In genomic region chr14:64703393-64704144, GRCh38 we compare ENCODE assay signal across 1 cellular context.
TF ChIP-seq lines count a peak whose summit lies in the region.

No MANE protein-coding gene starts in this region.

TF ChIP-seq in GM23338, 12 proteins besides CTCF, POLR2A, EP300 and RAD21 (continued from another document):
- TF ChIP-seq ZNF462 (CRISPR knock-in tag; IDR thresholded peaks at IDR 0.05) = no peak
- TF ChIP-seq EZH2phosphoT487 (IDR thresholded peaks at IDR 0.05; ENCODE audit: unreplicated experiment) = no peak
- TF ChIP-seq ZNF114 (CRISPR knock-in tag; IDR thresholded peaks at IDR 0.05) = no peak
- no peak; the same call in 1 of the 2 replicates for TF ChIP-seq POLR2AphosphoS5 (IDR thresholded peaks at IDR 0.05; ENCODE audit: low read depth)
- no peak for TF ChIP-seq ETS1 (IDR thresholded peaks at IDR 0.05)
- TF ChIP-seq ZNF331 (CRISPR knock-in tag; IDR thresholded peaks at IDR 0.05; ENCODE audit: low read depth) = no peak
- no peak for TF ChIP-seq STAT1 (IDR thresholded peaks at IDR 0.05; ENCODE audit: unreplicated experiment)
- TF ChIP-seq NANOG (IDR thresholded peaks at IDR 0.05; ENCODE audit: borderline replicate concordance) = no peak
